ENCODE assay signal across 8 cellular contexts in the genomic region with DNA sequence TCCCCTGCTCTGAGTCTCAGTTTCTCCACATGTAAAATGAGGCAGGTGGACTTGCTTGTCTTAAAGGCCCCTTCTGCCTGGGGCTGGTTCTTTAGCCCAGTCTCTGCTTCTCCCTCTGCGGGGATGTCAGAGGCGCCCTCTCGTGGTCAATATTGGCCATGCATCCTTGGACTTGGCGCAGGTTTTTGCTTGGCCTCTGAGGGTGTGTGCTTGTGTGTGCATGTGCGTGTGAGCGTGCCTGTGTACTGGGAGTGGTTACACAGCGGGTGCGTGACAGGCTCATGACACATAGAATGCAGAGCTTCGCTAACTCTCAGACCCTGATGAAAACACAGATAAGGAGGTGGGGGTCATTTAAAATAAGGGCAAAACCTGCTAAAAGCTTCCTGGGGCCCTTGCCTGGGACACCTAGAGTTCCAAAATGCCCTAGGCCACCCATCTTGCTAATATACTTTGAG.
DNase-seq lines count a peak whose midpoint lies in the region; ATAC-seq, FAIRE-seq and TF ChIP-seq lines count a peak whose summit lies in the region.

No MANE protein-coding gene starts in this region.

- H3K27ac ChIP-seq in caudate nucleus (ENCODE audit: low read depth, low read length) = no peak overlapping the region

- ATAC-seq in GM21825 (IDR thresholded peaks at IDR 0.05; ENCODE audit: unreplicated experiment) = no peak

- peak; percentile 95 for TF ChIP-seq CTCF in AG10803 (conservative IDR thresholded peaks at IDR 0.05; ENCODE audit: low read length)

- peak; percentile 93 for FAIRE-seq in GM19239 (lab: Jason Lieb, UNC)

- peak; percentile 90 for DNase-seq in AG10803 (ENCODE audit: low read depth)
- DNase-seq in GM19239 (ENCODE audit: insufficient read length, low spot score) = no peak
- peak; percentile 61 to 65 for DNase-seq in NCI-H2081 (lab: John Stamatoyannopoulos, UW)
- DNase-seq in activated CD4-positive, CD25-positive, alpha-beta regulatory T cell treated with anti-CD3 and anti-CD28 coated beads, Interleukin-2, amount 50 U/mL, for 16 hours (ENCODE audit: low read depth, low spot score) = peak; percentile 44
- peak in 32 of 61 donors; percentile 5 to 51 (median 25) for DNase-seq in caudate nucleus (lab: John Stamatoyannopoulos, UW)
- peak; percentile 82 for DNase-seq in kidney tubule cell (ENCODE audit: low spot score)
- peak; percentile 74 for DNase-seq in stimulated activated CD4-positive, alpha-beta T cell treated with anti-CD3 and anti-CD28 coated beads, Interleukin-4, amount 100 ng/mL, for 1 hour

- H3K4me3 ChIP-seq in AG10803 (ENCODE audit: low read length) = no peak overlapping the region
